Comparison of ENCODE assay signal across 23 cellular contexts in the genomic region with DNA sequence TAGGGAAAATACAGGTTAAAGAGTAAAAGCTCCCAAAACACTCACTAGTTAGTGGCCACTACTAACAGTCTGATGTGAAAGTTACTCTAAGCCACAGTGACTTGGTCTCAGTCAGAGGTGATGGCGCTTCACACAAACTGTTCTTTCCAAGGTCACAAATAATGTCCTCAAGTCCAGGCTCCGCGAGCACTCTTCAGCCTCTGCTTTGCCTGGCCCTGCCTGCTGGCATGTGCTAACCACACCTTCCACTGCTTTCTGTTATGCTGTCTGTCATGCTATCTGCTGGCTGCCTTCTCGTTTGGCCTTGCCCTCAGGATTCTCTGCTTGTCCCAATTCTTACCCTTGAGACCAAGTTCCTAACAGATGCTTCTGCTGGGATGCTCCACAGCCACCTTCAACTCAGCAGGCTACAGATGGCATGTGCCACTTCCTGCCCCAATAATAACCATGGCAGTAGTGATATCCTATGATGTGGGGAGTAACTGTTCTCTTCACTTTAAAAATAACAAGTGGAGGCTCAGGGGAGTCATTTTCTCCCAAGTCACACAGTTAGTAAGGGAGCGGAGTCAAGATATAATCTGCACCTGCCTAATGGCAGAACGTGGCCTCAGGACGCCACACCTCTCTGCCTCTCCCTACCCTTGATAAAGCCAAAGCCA.
A peak's percentile ranks its signal among the peaks of the same experiment; 100 is the strongest.
DNase-seq lines count a peak whose midpoint lies in the region; TF ChIP-seq lines count a peak whose summit lies in the region.
"Had no signal": no experiment of that assay in that cellular context is flagged by ENCODE, and none has a peak within 500 bp of the region (broad histone marks: within the 10 kb centered on the region; RNA-seq: fewer than 3 reads in every experiment).

No MANE protein-coding gene starts in this region.

- H3K27ac ChIP-seq in BLaER1 treated with 17β-estradiol and CSF1 and Interleukin-3, amounts not matched to agents 10 nM and 100 nM, result no peak overlapping the region
- H3K27ac ChIP-seq in neuronal stem cell (replicated peaks; ENCODE audit: low read length), result no peak overlapping the region
- no peak overlapping the region for H3K27ac ChIP-seq in H9 (ENCODE audit: insufficient read length, low read depth, low read length)

- no peak overlapping the region for H3K56ac ChIP-seq in H9 (ENCODE audit: insufficient read length, low read depth, low read length)

- H3K27me3 Mint-ChIP-seq in activated CD4-positive, alpha-beta T cell treated with anti-CD3 and anti-CD28 coated beads, Interleukin-2, amount 10 ng/mL, durations not matched to agents 24 days and 14 days, result no peaks in the 10 kb centered on the region
- no peaks in the 10 kb centered on the region for H3K27me3 Mint-ChIP-seq in H9 (ENCODE audit: low read depth)
- H3K27me3 Mint-ChIP-seq: CD4-positive, CD25-positive, alpha-beta regulatory T cell had no signal

- no CpG with 5 or more reads among the region's 7 CpGs for WGBS in neuronal stem cell (ENCODE audit: extremely low coverage in 2 of 2, insufficient read length in 2 of 2, insufficient replicate concordance in 1 of 2), 2 donors
- no CpG with 5 or more reads among the region's 7 CpGs for WGBS in H9 (ENCODE audit: extremely low coverage, insufficient read length, low lambda C conversion rate)

- peaks cover 32% of the 10 kb centered on the region for H3K36me3 Mint-ChIP-seq in activated CD4-positive, alpha-beta T cell treated with anti-CD3 and anti-CD28 coated beads, Interleukin-2, amount 10 ng/mL, durations not matched to agents 24 days and 14 days (ENCODE audit: low read depth)
- H3K36me3 Mint-ChIP-seq in H9 (ENCODE audit: insufficient read depth in 1 of 3, low read depth in 3 of 3), result peaks cover 6 to 21% (median 16%) of the 10 kb centered on the region in 3 experiments; a peak in 6 of 7 replicates

- no peaks in the 10 kb centered on the region for H3K79me1 ChIP-seq in neuronal stem cell (ENCODE audit: low read depth, low read length)
- H3K79me1 ChIP-seq in H9 (ENCODE audit: insufficient read depth, low read depth, low read length, poor library complexity, severe bottlenecking), result no peaks in the 10 kb centered on the region

- H3K79me2 ChIP-seq in H9 (ENCODE audit: insufficient read depth, low read length), result no peaks in the 10 kb centered on the region

- H3K14ac ChIP-seq in neuronal stem cell (ENCODE audit: low read length) (no peak overlapping the region), H9 (ENCODE audit: insufficient read depth, low read length) (no peak overlapping the region)

- H3K9ac ChIP-seq in BLaER1 treated with 17β-estradiol and CSF1 and Interleukin-3, amounts not matched to agents 10 nM and 100 nM, result no peak overlapping the region
- H3K9ac ChIP-seq in neuronal stem cell (ENCODE audit: low read depth, low read length, poor library complexity) (no peak overlapping the region), H9 (ENCODE audit: extremely low read depth, insufficient read length, low read length) (no peak overlapping the region)

- no peak overlapping the region for H4K8ac ChIP-seq in neuronal stem cell (ENCODE audit: low read depth, low read length)
- H4K8ac ChIP-seq in H9 (replicated peaks; ENCODE audit: insufficient read length, low read depth, low read length), result no peak overlapping the region

- peaks cover 35 to 87% (median 66%) of the 10 kb centered on the region in 11 experiments for H3K36me3 ChIP-seq in BLaER1 treated with 17β-estradiol and CSF1 and Interleukin-3, amounts not matched to agents 10 nM and 100 nM
- H3K36me3 ChIP-seq in neuronal stem cell (replicated peaks in 1 of 2; ENCODE audit: control insufficient read depth in 2 of 2, insufficient read depth in 2 of 2, low read length in 2 of 2), result peaks cover 7 to 54% of the 10 kb centered on the region in 2 donors
- H3K36me3 ChIP-seq: BE2C had no signal

- no peak overlapping the region for H2BK12ac ChIP-seq in neuronal stem cell (ENCODE audit: low read length)
- no peak overlapping the region for H2BK12ac ChIP-seq in H9 (ENCODE audit: insufficient read length, low read depth, low read length)

- H3K4me1 ChIP-seq in BLaER1 treated with 17β-estradiol and CSF1 and Interleukin-3, amounts not matched to agents 10 nM and 100 nM, result peaks cover 0 to 24% (median 13%) of the 10 kb centered on the region in 10 experiments; a peak in 13 of 20 replicates
- no peaks in the 10 kb centered on the region for H3K4me1 ChIP-seq in neuronal stem cell (ENCODE audit: control insufficient read depth in 2 of 2, insufficient read depth in 1 of 2, low read depth in 1 of 2, low read length in 2 of 2)
- H3K4me1 ChIP-seq in H9 (ENCODE audit: insufficient read depth, low read length), result no peaks in the 10 kb centered on the region
- H3K4me1 ChIP-seq: BE2C had no signal

- no peak overlapping the region for H3K4me3 Mint-ChIP-seq in activated CD4-positive, alpha-beta T cell treated with anti-CD3 and anti-CD28 coated beads, Interleukin-2, amount 10 ng/mL, durations not matched to agents 24 days and 14 days
- no peak overlapping the region for H3K4me3 Mint-ChIP-seq in H9
- H3K4me3 Mint-ChIP-seq: CD4-positive, CD25-positive, alpha-beta regulatory T cell had no signal

- H3K27ac Mint-ChIP-seq in activated CD4-positive, alpha-beta T cell treated with anti-CD3 and anti-CD28 coated beads, Interleukin-2, amount 10 ng/mL, durations not matched to agents 24 days and 14 days, result no peak overlapping the region
- H3K27ac Mint-ChIP-seq in H9, result no peak overlapping the region

- H3K27me3 ChIP-seq in BLaER1 treated with 17β-estradiol and CSF1 and Interleukin-3, amounts not matched to agents 10 nM and 100 nM, result no peaks in the 10 kb centered on the region
- H3K27me3 ChIP-seq in neuronal stem cell (ENCODE audit: control insufficient read depth in 3 of 3, insufficient read depth in 3 of 3, low read depth in 1 of 3, low read length in 3 of 3) (no peaks in the 10 kb centered on the region), H9 (ENCODE audit: insufficient read depth, low read length) (no peaks in the 10 kb centered on the region)
- H3K27me3 ChIP-seq: BE2C had no signal

- H2AFZ ChIP-seq in neuronal stem cell (ENCODE audit: low read length) (no peak overlapping the region), H9 (ENCODE audit: low read length) (no peak overlapping the region)

- no peak overlapping the region for H2BK20ac ChIP-seq in H9 (ENCODE audit: low read depth, low read length, poor library complexity, severe bottlenecking)

- H3K4me2 ChIP-seq in BLaER1 treated with 17β-estradiol and CSF1 and Interleukin-3, amounts not matched to agents 10 nM and 100 nM, result peak overlapping the region in 7 of 11 experiments; percentile 21 to 79 (median 66); a peak in 15 of 22 replicates
- H3K4me2 ChIP-seq in neuronal stem cell (ENCODE audit: insufficient read depth, low read length, poor library complexity, severe bottlenecking), result no peak overlapping the region
- no peak overlapping the region for H3K4me2 ChIP-seq in H9 (ENCODE audit: insufficient read depth, insufficient read length, low read length)

- H3K9me3 ChIP-seq in BLaER1 treated with 17β-estradiol and CSF1 and Interleukin-3, amounts not matched to agents 10 nM and 100 nM (replicated peaks in 1 of 11), result peaks cover 3 to 22% (median 17%) of the 10 kb centered on the region in 11 experiments; a peak in 15 of 22 replicates
- H3K9me3 ChIP-seq in neuronal stem cell (replicated peaks in 1 of 2; ENCODE audit: control insufficient read depth in 2 of 2, insufficient read depth in 1 of 2, low read depth in 1 of 2, low read length in 2 of 2) (no peaks in the 10 kb centered on the region), H9 (ENCODE audit: control insufficient read depth, low read depth, low read length) (no peaks in the 10 kb centered on the region)
- H3K9me3 ChIP-seq: BE2C had no signal

- intact Hi-C loops in activated CD4-positive, alpha-beta T cell treated with anti-CD3 and anti-CD28 coated beads, Interleukin-2, amount 10 ng/mL, durations not matched to agents 24 days and 14 days (cut with micrococcal nuclease), result no loop called here

- H2BK15ac ChIP-seq in neuronal stem cell (ENCODE audit: low read length), result no peak overlapping the region
- no peak overlapping the region for H2BK15ac ChIP-seq in H9 (ENCODE audit: low read depth, low read length)

- H3K23me2 ChIP-seq in H9 (ENCODE audit: insufficient read length, low read depth, low read length, poor library complexity, severe bottlenecking), result no peaks in the 10 kb centered on the region

- H2BK120ac ChIP-seq in neuronal stem cell (ENCODE audit: low read depth, low read length), result no peak overlapping the region
- H2BK120ac ChIP-seq in H9 (ENCODE audit: low read depth, low read length, poor library complexity, severe bottlenecking), result no peak overlapping the region

- H2BK5ac ChIP-seq in neuronal stem cell (ENCODE audit: low read length), result no peak overlapping the region
- no peak overlapping the region for H2BK5ac ChIP-seq in H9 (ENCODE audit: insufficient read length, low read length)

- H4K5ac ChIP-seq in H9 (ENCODE audit: insufficient read length, low read depth, low read length), result no peak overlapping the region

- no peak overlapping the region for H3K4ac ChIP-seq in neuronal stem cell (ENCODE audit: low read length)
- no peak overlapping the region for H3K4ac ChIP-seq in H9 (ENCODE audit: low read depth, low read length)

- H4K20me1 ChIP-seq in BLaER1 treated with 17β-estradiol and CSF1 and Interleukin-3, amounts not matched to agents 10 nM and 100 nM, result no peaks in the 10 kb centered on the region
- no peaks in the 10 kb centered on the region for H4K20me1 ChIP-seq in H9 (ENCODE audit: control insufficient read depth, insufficient read depth, insufficient read length)

- no peak for TF ChIP-seq CTCF in H9 (conservative IDR thresholded peaks at IDR 0.05)

- H3K18ac ChIP-seq in neuronal stem cell (ENCODE audit: low read length), result no peak overlapping the region
- H3K18ac ChIP-seq in H9 (ENCODE audit: insufficient read length, low read depth, low read length), result no peak overlapping the region

- peaks cover 2% of the 10 kb centered on the region for H3K4me1 Mint-ChIP-seq in activated CD4-positive, alpha-beta T cell treated with anti-CD3 and anti-CD28 coated beads, Interleukin-2, amount 10 ng/mL, durations not matched to agents 24 days and 14 days
- H3K4me1 Mint-ChIP-seq in H9, result no peaks in the 10 kb centered on the region

- H2AK5ac ChIP-seq in neuronal stem cell (ENCODE audit: low read depth, low read length), result no peak overlapping the region
- H2AK5ac ChIP-seq in H9 (ENCODE audit: insufficient read length, low read length), result no peak overlapping the region

- H3K23ac ChIP-seq in neuronal stem cell (ENCODE audit: low read depth, low read length, poor library complexity) (peak overlapping the region; percentile 25), H9 (ENCODE audit: insufficient read length, low read depth, low read length) (no peak overlapping the region)

- H3K4me3 ChIP-seq in BLaER1 treated with 17β-estradiol and CSF1 and Interleukin-3, amounts not matched to agents 10 nM and 100 nM, result no peak overlapping the region
- peak overlapping the region in 1 of 2 donors; percentile 7 for H3K4me3 ChIP-seq in neuronal stem cell (ENCODE audit: low read length in 2 of 2)
- H3K4me3 ChIP-seq: GM12878 had no signal

- no peak overlapping the region for H3T11ph ChIP-seq in H9 (ENCODE audit: low read length)

- DNase-seq in activated CD4-positive, alpha-beta T cell treated with anti-CD3 and anti-CD28 coated beads, Interleukin-2, amount 10 ng/mL, durations not matched to agents 24 days and 14 days, result peak; percentile 44
- DNase-seq in activated CD4-positive, alpha-beta T cell treated with anti-CD3 and anti-CD28 coated beads, Interleukin-2, amount 50 U/mL, for 1 hour, result no peak
- DNase-seq in cerebellar cortex (ENCODE audit: low spot score), result peak; percentile 18
- DNase-seq in neuronal stem cell (ENCODE audit: low spot score), result no peak
- DNase-seq in H9, result no peak
- DNase-seq in HuH-7 (ENCODE audit: low spot score), result no peak
- DNase-seq in activated T-cell treated with anti-CD3 and anti-CD28 coated beads, Interleukin-2, amount 50 U/mL, for 48 hours, result no peak
- DNase-seq: 8988T; ACHN; BE2C; CD4-positive, CD25-positive, alpha-beta regulatory T cell; DMS53; GDM1; MV-4-11; NCI-H1105; NCI-H1436 treated with DMSO at 0.1 percent for 48 hours; NCI-H187 treated with DMSO at 0.1 percent for 48 hours; NCI-H446 treated with DMSO at 0.1 percent for 48 hours; NCI-H526; RPMI8226; SHP77 treated with DMSO at 0.1 percent for 48 hours had no signal

- no peaks in the 10 kb centered on the region for H3K9me3 Mint-ChIP-seq in activated CD4-positive, alpha-beta T cell treated with anti-CD3 and anti-CD28 coated beads, Interleukin-2, amount 10 ng/mL, durations not matched to agents 24 days and 14 days
- no peaks in the 10 kb centered on the region for H3K9me3 Mint-ChIP-seq in H9
- H3K9me3 Mint-ChIP-seq: CD4-positive, CD25-positive, alpha-beta regulatory T cell had no signal

- H4K91ac ChIP-seq in neuronal stem cell (ENCODE audit: low read depth, low read length, poor library complexity) (no peak overlapping the region), H9 (ENCODE audit: insufficient read length, low read depth, low read length) (no peak overlapping the region)

Comparison
In these comparisons a context has a peak if more than half of its experiments do, and no peak if none do; other contexts are left out.
1. DNase-seq: peak in activated CD4-positive, alpha-beta T cell treated with anti-CD3 and anti-CD28 coated beads, Interleukin-2, amount 10 ng/mL, durations not matched to agents 24 days and 14 days (single experiment) and cerebellar cortex (single experiment); none in activated CD4-positive, alpha-beta T cell treated with anti-CD3 and anti-CD28 coated beads, Interleukin-2, amount 50 U/mL, for 1 hour (single experiment), neuronal stem cell (single experiment), H9 (single experiment), HuH-7 (single experiment) and activated T-cell treated with anti-CD3 and anti-CD28 coated beads, Interleukin-2, amount 50 U/mL, for 48 hours (0 of 2).
2. H3K4me2 ChIP-seq: peak in BLaER1 treated with 17β-estradiol and CSF1 and Interleukin-3, amounts not matched to agents 10 nM and 100 nM (7 of 11); none in neuronal stem cell (single experiment) and H9 (single experiment).